In the genomic region with DNA sequence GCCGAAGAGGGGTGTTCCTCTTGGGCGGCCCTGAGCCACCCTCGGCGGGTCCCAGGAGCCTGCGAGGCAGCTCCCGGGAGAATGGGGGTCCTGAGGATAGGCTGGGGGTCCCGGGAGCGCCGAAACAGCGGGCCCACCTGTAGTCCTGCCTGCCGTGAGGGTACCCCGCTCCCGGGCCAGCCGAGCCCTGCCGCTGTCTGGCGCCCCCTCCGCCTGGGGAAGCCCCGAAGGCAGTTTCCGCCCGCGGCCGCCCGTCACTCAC, we compare ENCODE assay signal across 8 cellular contexts. TPM values are rescaled to one million over a fixed set of nuclear protein-coding genes. Genes with fewer than 3 reads are reported as not detected.
DNase-seq lines count a peak whose midpoint lies in the region; ATAC-seq and TF ChIP-seq lines count a peak whose summit lies in the region.

No MANE protein-coding gene starts in this region.

- no peak for TF ChIP-seq POLR2A in tibial nerve (IDR thresholded peaks at IDR 0.05)

- H3K9me3 ChIP-seq in ascending aorta (no peaks in the 10 kb centered on the region), left lung (no peaks in the 10 kb centered on the region), tibial nerve (no peaks in the 10 kb centered on the region)

- H3K36me3 ChIP-seq in ascending aorta (no peaks in the 10 kb centered on the region), left lung (peaks cover 0 to 5% of the 10 kb centered on the region in 2 donors), tibial nerve (peaks cover 0 to 3% (median 0%) of the 10 kb centered on the region in 3 donors)

- in situ Hi-C loops in GM13977 (cut with MboI; ENCODE audit: low pct_unique_long_range_greater_than_20kb, low sequenced_read_pairs, unreplicated experiment) (no loop called here), ACHN (cut with HindIII; ENCODE audit: low pct_ligation_motif_present, low pct_unique_long_range_greater_than_20kb, low sequenced_read_pairs) (no loop called here)

- H3K4me3 ChIP-seq in ascending aorta (peak overlapping the region; percentile 83 to 88), left lung (peak overlapping the region; percentile 97 to 98), tibial nerve (peak overlapping the region; percentile 82 to 100 (median 96))

- ATAC-seq in HG02981 (IDR thresholded peaks at IDR 0.05; ENCODE audit: unreplicated experiment) (peak; percentile 3), left lung (peak; percentile 26)

- peaks cover 7 to 18% of the 10 kb centered on the region in 2 donors for H3K4me1 ChIP-seq in ascending aorta
- peaks cover 11 to 49% of the 10 kb centered on the region in 2 donors for H3K4me1 ChIP-seq in left lung
- H3K4me1 ChIP-seq in tibial nerve = peaks cover 0 to 57% (median 25%) of the 10 kb centered on the region in 4 donors

- TF ChIP-seq CTCF in GM13977 (IDR thresholded peaks at IDR 0.05; ENCODE audit: extremely low read depth, insufficient read depth, missing control alignments) (peak; percentile 8), ascending aorta (IDR thresholded peaks at IDR 0.05) (peak in 1 of 3 experiments; percentile 12), left lung (IDR thresholded peaks at IDR 0.05) (no peak), tibial nerve (IDR thresholded peaks at IDR 0.05) (no peak)

- intact Hi-C loops in ascending aorta (cut with DNase I) (loop anchor here (1.0 to 10.0 kb wide), 3 partner anchors 22 to 200 kb away; a partner anchor contains a TSS), left lung (cut with DNase I) (no loop called here)

- 0% methylated on average over 6 to 21 of the region's 23 CpGs for WGBS in tibial nerve, 2 donors

- H3K27me3 ChIP-seq in ascending aorta (no peaks in the 10 kb centered on the region), left lung (no peaks in the 10 kb centered on the region), tibial nerve (no peaks in the 10 kb centered on the region)

- H3K27ac ChIP-seq in ascending aorta = peak overlapping the region; percentile 95 to 100
- H3K27ac ChIP-seq in left lung = peak overlapping the region; percentile 97 to 100
- peak overlapping the region; percentile 94 to 100 (median 100) for H3K27ac ChIP-seq in tibial nerve

- DNase-seq in GM13977 (ENCODE audit: low spot score) (no peak), ascending aorta (ENCODE audit: low spot score in 2 of 2) (no peak), left lung (no peak), tibial nerve (ENCODE audit: low spot score in 2 of 2) (no peak), occipital lobe (lab: John Stamatoyannopoulos, UW) (no peak), EL (no peak), ACHN (no peak)

- TF ChIP-seq EP300 in tibial nerve (IDR thresholded peaks at IDR 0.05) = no peak

RNA-seq across cellular contexts. Expression of a gene that starts 0.3 kb away (rescaled TPM):
- 7.6 TPM for total RNA-seq in ascending aorta
- total RNA-seq in left lung = 1 to 10 TPM; 6.9 to 7.1 TPM
- total RNA-seq in tibial nerve = 1 to 10 TPM; 4.4 to 7.2 (median 6.3) TPM
- total RNA-seq in occipital lobe = 2.7 TPM

RNA-seq across cellular contexts. Expression of a gene that starts 21.1 kb away (rescaled TPM):
- total RNA-seq in ascending aorta (77.0 TPM), left lung (10 to 100 TPM; 63.5 to 69.0 TPM), tibial nerve (100 to 1,000 TPM; 211 to 311 (median 272) TPM), occipital lobe (38.7 TPM)
